ENCODE assay signal across 8 cellular contexts in the genomic region with DNA sequence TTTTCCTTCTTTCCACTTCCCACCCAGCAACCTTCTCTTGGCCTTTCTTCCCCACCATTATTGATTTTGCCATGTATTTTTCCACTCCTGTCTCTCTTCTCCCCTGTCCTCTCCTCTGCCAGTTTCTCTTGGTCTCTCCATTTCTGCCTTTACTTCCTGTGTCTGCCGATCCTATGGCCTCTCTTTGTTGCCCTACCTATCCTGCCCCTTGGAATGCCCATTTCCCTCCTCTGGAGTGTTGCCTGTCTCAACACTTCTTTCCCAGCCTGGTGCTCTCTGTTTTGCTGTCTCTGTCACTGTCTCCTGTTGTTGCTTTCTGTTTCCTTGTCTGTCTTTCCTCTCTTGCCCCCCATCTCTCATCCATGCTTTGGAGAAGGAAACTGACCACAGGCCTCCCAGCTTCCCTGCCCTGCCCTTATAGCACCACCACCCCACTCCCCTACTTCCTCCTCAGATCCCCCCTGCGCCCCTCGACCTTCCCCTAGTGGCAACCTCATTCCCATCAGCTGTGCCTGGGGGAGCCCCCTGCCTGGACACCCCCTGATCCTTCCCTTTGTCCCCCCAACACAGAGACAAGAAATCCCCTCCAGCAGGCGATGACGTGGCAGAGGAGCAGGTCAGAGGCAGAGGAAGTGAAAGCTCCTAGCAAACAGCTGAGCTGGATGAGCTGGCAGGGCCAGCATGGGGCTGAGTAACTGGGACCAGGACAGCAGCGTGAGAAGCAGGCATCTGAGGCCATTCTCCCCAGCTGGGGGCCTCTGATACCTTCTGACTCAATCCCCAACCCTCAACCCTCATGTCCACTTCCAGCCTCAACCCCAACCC. TPM values are rescaled to one million over a fixed set of nuclear protein-coding genes. Genes with fewer than 3 reads are reported as not detected.
A peak's percentile ranks its signal among the peaks of the same experiment; 100 is the strongest.
DNase-seq lines count a peak whose midpoint lies in the region; ATAC-seq and TF ChIP-seq lines count a peak whose summit lies in the region.

No MANE protein-coding gene starts in this region.

- H3K4me1 ChIP-seq in osteoblast (ENCODE audit: insufficient read depth, low read length) (peaks cover 20% of the 10 kb centered on the region), prostate gland (replicated peaks) (no peaks in the 10 kb centered on the region)

- no peak for DNase-seq in activated T-cell treated with anti-CD3 and anti-CD28 coated beads, Interleukin-2, amount 50 U/mL, for 4 hours
- DNase-seq in activated T-cell treated with anti-CD3 and anti-CD28 coated beads for 4 hours: no peak
- DNase-seq in NOMO-1 (lab: John Stamatoyannopoulos, UW; ENCODE audit: unreplicated experiment in 2 of 2): peak; percentile 54 to 84
- DNase-seq in osteoblast (ENCODE audit: insufficient read length, low spot score, missing footprints): peak; percentile 99
- no peak for DNase-seq in NCI-H1105 (lab: John Stamatoyannopoulos, UW)
- DNase-seq in prostate gland (ENCODE audit: low spot score): no peak

- no peak for TF ChIP-seq POLR2A in prostate gland (IDR thresholded peaks at IDR 0.05)

- H3K27ac ChIP-seq in osteoblast (ENCODE audit: low read depth, low read length) (peak overlapping the region; percentile 78), prostate gland (no peak overlapping the region)

- no peaks in the 10 kb centered on the region for H3K9me3 Mint-ChIP-seq in activated T-cell treated with anti-CD3 and anti-CD28 coated beads, Interleukin-2, amount 50 U/mL, for 4 hours
- H3K9me3 Mint-ChIP-seq in dendritic cell treated with granulocyte-macrophage colony-stimulating factor and Interleukin-4, amounts not matched to agents 40 ng/mL and 50 ng/mL, for 4 days: no peaks in the 10 kb centered on the region

- H3K36me3 ChIP-seq in osteoblast (ENCODE audit: insufficient read depth, low read length) (no peaks in the 10 kb centered on the region), prostate gland (no peaks in the 10 kb centered on the region)

- no peaks in the 10 kb centered on the region for H4K20me1 ChIP-seq in osteoblast (ENCODE audit: insufficient read depth, low read length)

- peaks cover 34% of the 10 kb centered on the region for H3K27me3 Mint-ChIP-seq in activated T-cell treated with anti-CD3 and anti-CD28 coated beads, Interleukin-2, amount 50 U/mL, for 4 hours (ENCODE audit: low read depth)
- H3K27me3 Mint-ChIP-seq in dendritic cell treated with granulocyte-macrophage colony-stimulating factor and Interleukin-4, amounts not matched to agents 40 ng/mL and 50 ng/mL, for 4 days: peaks cover 19% of the 10 kb centered on the region

- 55% methylated on average over 6 of the region's 6 CpGs for WGBS in prostate gland

- TF ChIP-seq CTCF in osteoblast (IDR thresholded peaks at IDR 0.05; ENCODE audit: extremely low read depth, low read depth, low read length) (no peak), prostate gland (IDR thresholded peaks at IDR 0.05) (no peak)

- H3K27ac Mint-ChIP-seq in dendritic cell treated with granulocyte-macrophage colony-stimulating factor and Interleukin-4, amounts not matched to agents 40 ng/mL and 50 ng/mL, for 4 days: peak overlapping the region; percentile 90

- ATAC-seq in activated T-cell treated with anti-CD3 and anti-CD28 coated beads, Interleukin-2, amount 50 U/mL, for 4 hours: peak; percentile 50 to 57
- peak; percentile 59 for ATAC-seq in HG02571 (IDR thresholded peaks at IDR 0.05; ENCODE audit: unreplicated experiment)

- intact Hi-C loops in dendritic cell treated with granulocyte-macrophage colony-stimulating factor and Interleukin-4, amounts not matched to agents 40 ng/mL and 50 ng/mL, for 4 days (cut with micrococcal nuclease): loop anchor here (1.0 to 5.0 kb wide), 2 partner anchors 31 to 51 kb away; no protein-coding TSS in a partner anchor
- intact Hi-C loops in prostate gland (cut with DNase I): no loop called here

- no peak overlapping the region for H3K4me3 Mint-ChIP-seq in activated T-cell treated with anti-CD3 and anti-CD28 coated beads, Interleukin-2, amount 50 U/mL, for 4 hours
- peak overlapping the region; percentile 44 for H3K4me3 Mint-ChIP-seq in dendritic cell treated with granulocyte-macrophage colony-stimulating factor and Interleukin-4, amounts not matched to agents 40 ng/mL and 50 ng/mL, for 4 days

- H3K4me2 ChIP-seq in osteoblast (ENCODE audit: insufficient read depth, low read length): peak overlapping the region; percentile 43

- H3K4me3 ChIP-seq in osteoblast (ENCODE audit: insufficient read depth, low read length) (peak overlapping the region; percentile 10), prostate gland (no peak overlapping the region)

- no peaks in the 10 kb centered on the region for H3K79me2 ChIP-seq in osteoblast (ENCODE audit: insufficient read depth, low read length)

- H3K9me3 ChIP-seq in osteoblast (ENCODE audit: low read depth, low read length) (no peaks in the 10 kb centered on the region), prostate gland (no peaks in the 10 kb centered on the region)

- peaks cover 2% of the 10 kb centered on the region for H3K4me1 Mint-ChIP-seq in activated T-cell treated with anti-CD3 and anti-CD28 coated beads, Interleukin-2, amount 50 U/mL, for 4 hours (ENCODE audit: low read depth)
- peaks cover 89% of the 10 kb centered on the region for H3K4me1 Mint-ChIP-seq in dendritic cell treated with granulocyte-macrophage colony-stimulating factor and Interleukin-4, amounts not matched to agents 40 ng/mL and 50 ng/mL, for 4 days (ENCODE audit: low read depth)

- H3K27me3 ChIP-seq in osteoblast (ENCODE audit: insufficient read depth, low read length) (peaks cover 3% of the 10 kb centered on the region), prostate gland (replicated peaks; ENCODE audit: insufficient read depth) (peaks cover 3% of the 10 kb centered on the region)

- H2AFZ ChIP-seq in osteoblast (ENCODE audit: low read length): peak overlapping the region; percentile 95

- H3K36me3 Mint-ChIP-seq in activated T-cell treated with anti-CD3 and anti-CD28 coated beads, Interleukin-2, amount 50 U/mL, for 4 hours (ENCODE audit: insufficient read depth): no peaks in the 10 kb centered on the region
- H3K36me3 Mint-ChIP-seq in dendritic cell treated with granulocyte-macrophage colony-stimulating factor and Interleukin-4, amounts not matched to agents 40 ng/mL and 50 ng/mL, for 4 days (ENCODE audit: low read depth): no peaks in the 10 kb centered on the region

RNA-seq across cellular contexts. Expression of gene ETV3L, which starts 6.6 kb away (rescaled TPM):
- total RNA-seq in activated T-cell treated with anti-CD3 and anti-CD28 coated beads, Interleukin-2, amount 50 U/mL, for 4 hours: not detected
- not detected in 2 replicates for total RNA-seq in osteoblast
- total RNA-seq in prostate gland: not detected

RNA-seq across cellular contexts. Expression of gene ETV3, which starts 32.0 kb away (rescaled TPM):
- total RNA-seq in activated T-cell treated with anti-CD3 and anti-CD28 coated beads, Interleukin-2, amount 50 U/mL, for 4 hours: 10 to 100 TPM; 20.3 to 23.5 (median 21.2) TPM
- total RNA-seq in osteoblast (13.0 and 14.8 TPM in 2 replicates), prostate gland (10 to 100 TPM; 23.4 to 33.3 TPM)

Comparison
In these comparisons a context has a peak if more than half of its experiments do, and no peak if none do; other contexts are left out.
1. DNase-seq: peak in NOMO-1 (2 of 2) and osteoblast (single experiment); none in activated T-cell treated with anti-CD3 and anti-CD28 coated beads, Interleukin-2, amount 50 U/mL, for 4 hours (single experiment), activated T-cell treated with anti-CD3 and anti-CD28 coated beads for 4 hours (single experiment), NCI-H1105 (single experiment) and prostate gland (single experiment).